ENCODE assay signal across 8 cellular contexts in the genomic region with DNA sequence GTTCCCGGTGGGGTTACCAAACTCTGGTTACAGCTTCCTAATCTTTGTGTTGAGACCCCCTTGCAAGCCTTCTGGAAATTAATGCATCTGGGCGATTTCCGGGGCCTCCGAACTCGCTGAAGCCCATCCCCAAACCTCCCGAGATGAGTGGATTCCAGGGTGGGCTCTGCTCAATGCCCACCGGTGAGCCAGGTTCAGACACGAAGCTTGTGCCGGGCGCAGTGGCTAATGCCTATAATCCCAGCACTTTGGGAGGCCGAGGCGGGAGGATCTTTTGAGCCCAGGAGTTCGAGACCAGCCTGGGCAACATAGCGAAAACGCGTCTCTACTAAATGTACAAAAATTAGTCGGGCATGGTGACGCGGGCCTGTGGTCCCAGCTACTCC. TPM values are rescaled to one million over a fixed set of nuclear protein-coding genes. Genes with fewer than 3 reads are reported as not detected.
DNase-seq lines count a peak whose midpoint lies in the region; ATAC-seq lines count a peak whose summit lies in the region.

No MANE protein-coding gene starts in this region.

- H3K9me3 ChIP-seq in mucosa of rectum (ENCODE audit: control insufficient read depth in 2 of 2, low read length in 2 of 2): no peaks in the 10 kb centered on the region

- intact Hi-C loops in Right ventricle myocardium inferior (cut with DNase I): no loop called here
- intact Hi-C loops in cardiac septum (cut with DNase I): no loop called here

- H3K36me3 ChIP-seq in mucosa of rectum (ENCODE audit: control insufficient read depth in 2 of 2, insufficient read depth in 2 of 2, low read length in 2 of 2) (no peaks in the 10 kb centered on the region), urinary bladder (ENCODE audit: insufficient read depth) (no peaks in the 10 kb centered on the region)

- H3K4me1 ChIP-seq in mucosa of rectum (ENCODE audit: control insufficient read depth in 2 of 2, insufficient read depth in 2 of 2, low read length in 2 of 2) (peaks cover 0 to 2% of the 10 kb centered on the region in 2 donors), urinary bladder (ENCODE audit: insufficient read depth) (no peaks in the 10 kb centered on the region)

- 81% methylated on average over 19 of the region's 19 CpGs for WGBS in urinary bladder

- ATAC-seq in Right ventricle myocardium inferior: no peak
- ATAC-seq in GM18868 (IDR thresholded peaks at IDR 0.05; ENCODE audit: unreplicated experiment): no peak

- H3K27ac ChIP-seq in cingulate gyrus (ENCODE audit: low read depth, low read length) (peak overlapping the region; percentile 78), mucosa of rectum (ENCODE audit: low read depth in 2 of 2, low read length in 2 of 2) (peak overlapping the region; percentile 72 to 81), urinary bladder (ENCODE audit: low read depth) (no peak overlapping the region)

- peak overlapping the region; percentile 60 to 76 for H3K4me3 ChIP-seq in mucosa of rectum (ENCODE audit: low read length in 2 of 2)
- H3K4me3 ChIP-seq in urinary bladder (ENCODE audit: low read depth, low read length): peak overlapping the region; percentile 85

- H3K27me3 ChIP-seq in mucosa of rectum (ENCODE audit: control insufficient read depth in 2 of 2, insufficient read depth in 2 of 2, low read length in 2 of 2): no peaks in the 10 kb centered on the region

- peak overlapping the region in 1 of 2 donors; percentile 44 for H3K9ac ChIP-seq in mucosa of rectum (ENCODE audit: low read depth in 1 of 2, low read length in 2 of 2)

- DNase-seq in Right ventricle myocardium inferior (ENCODE audit: missing footprints) (peak; percentile 53), cardiac septum (ENCODE audit: low spot score) (no peak), COR-L47 (lab: John Stamatoyannopoulos, UW) (no peak)
- no peak for DNase-seq in stimulated activated CD4-positive, alpha-beta T cell treated with anti-CD3 and anti-CD28 coated beads, Interleukin-4, amount 100 ng/mL, for 1 hour

RNA-seq across cellular contexts. Expression of a gene that starts 0.4 kb away (rescaled TPM):
- total RNA-seq in Right ventricle myocardium inferior (1.1 TPM), cardiac septum (0.65 TPM), urinary bladder (14.5 TPM)
- 3.8 TPM for polyA plus RNA-seq in urinary bladder

RNA-seq across cellular contexts. Expression of a gene that starts 45.9 kb away (rescaled TPM):
- total RNA-seq in Right ventricle myocardium inferior (not detected), cardiac septum (not detected), urinary bladder (not detected)
- not detected for polyA plus RNA-seq in urinary bladder
